In genomic region chr3:52314495-52314894, GRCh38 we compare ENCODE assay signal across 1 cellular context.
TF ChIP-seq lines count a peak whose summit lies in the region.

No MANE protein-coding gene starts in this region.

TF ChIP-seq in HepG2, 621 proteins besides CTCF, POLR2A, EP300 and RAD21:
- TF ChIP-seq SCMH1 (CRISPR knock-in tag; IDR thresholded peaks at IDR 0.05; ENCODE audit: borderline replicate concordance): no peak
- TF ChIP-seq FOSL2 (CRISPR knock-in tag; IDR thresholded peaks at IDR 0.05): peak; percentile 49; the same call in 1 of the 2 replicates
- TF ChIP-seq HINFP (CRISPR knock-in tag; IDR thresholded peaks at IDR 0.05; ENCODE audit: low read depth): no peak
- no peak for TF ChIP-seq ZNF776 (CRISPR knock-in tag; IDR thresholded peaks at IDR 0.05)
- TF ChIP-seq PHF21A (CRISPR knock-in tag; IDR thresholded peaks at IDR 0.05): no peak
- TF ChIP-seq, protein P1, sequence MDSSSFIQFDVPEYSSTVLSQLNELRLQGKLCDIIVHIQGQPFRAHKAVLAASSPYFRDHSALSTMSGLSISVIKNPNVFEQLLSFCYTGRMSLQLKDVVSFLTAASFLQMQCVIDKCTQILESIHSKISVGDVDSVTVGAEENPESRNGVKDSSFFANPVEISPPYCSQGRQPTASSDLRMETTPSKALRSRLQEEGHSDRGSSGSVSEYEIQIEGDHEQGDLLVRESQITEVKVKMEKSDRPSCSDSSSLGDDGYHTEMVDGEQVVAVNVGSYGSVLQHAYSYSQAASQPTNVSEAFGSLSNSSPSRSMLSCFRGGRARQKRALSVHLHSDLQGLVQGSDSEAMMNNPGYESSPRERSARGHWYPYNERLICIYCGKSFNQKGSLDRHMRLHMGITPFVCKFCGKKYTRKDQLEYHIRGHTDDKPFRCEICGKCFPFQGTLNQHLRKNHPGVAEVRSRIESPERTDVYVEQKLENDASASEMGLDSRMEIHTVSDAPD (CRISPR knock-in tag; IDR thresholded peaks at IDR 0.05): no peak
- no peak for TF ChIP-seq RARA (CRISPR knock-in tag; IDR thresholded peaks at IDR 0.05)
